ENCODE assay signal across 10 cellular contexts in the genomic region with DNA sequence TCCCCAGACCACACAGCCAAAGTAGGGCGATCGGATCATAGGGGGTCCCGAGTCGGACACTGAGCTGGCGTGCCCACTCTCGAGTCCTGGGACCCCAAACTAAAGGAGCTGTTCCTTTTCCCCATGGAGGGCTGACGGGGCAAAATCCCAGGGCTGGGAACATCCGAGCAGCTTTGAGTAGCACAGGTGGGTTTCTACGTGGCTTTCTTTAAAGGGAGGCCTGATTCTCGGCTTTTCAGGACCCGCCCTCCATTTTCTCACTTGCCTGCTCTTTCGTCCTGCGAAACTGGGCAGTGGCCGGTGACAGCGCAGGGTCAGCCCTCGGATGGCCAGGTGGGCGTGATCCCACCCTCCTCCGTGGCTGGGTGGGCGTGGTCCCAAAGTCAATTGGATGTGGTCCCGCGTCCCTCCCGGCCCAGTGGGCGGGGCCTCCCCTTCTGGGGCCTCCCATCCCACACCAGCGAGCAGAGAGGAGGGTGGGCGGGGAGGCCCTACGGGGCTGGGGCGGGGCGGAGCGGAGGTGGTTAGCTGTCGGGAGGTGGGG. TPM values are rescaled to one million over a fixed set of nuclear protein-coding genes. Genes with fewer than 3 reads are reported as not detected.
A peak's percentile ranks its signal among the peaks of the same experiment; 100 is the strongest.
DNase-seq lines count a peak whose midpoint lies in the region; ATAC-seq and TF ChIP-seq lines count a peak whose summit lies in the region.
"Had no signal": no experiment of that assay in that cellular context is flagged by ENCODE, and none has a peak within 500 bp of the region (broad histone marks: within the 10 kb centered on the region; RNA-seq: fewer than 3 reads in every experiment).

No MANE protein-coding gene starts in this region.

- DNase-seq in GM23338 (ENCODE audit: low spot score) (peak; percentile 99), astrocyte of the spinal cord (ENCODE audit: low read depth, low spot score) (peak; percentile 58), iPS DF 19.7 (ENCODE audit: low read depth, low spot score) (peak; percentile 67), retina (peak; percentile 79), GF-D8 (lab: John Stamatoyannopoulos, UW) (no peak), COR-L47 (lab: John Stamatoyannopoulos, UW) (no peak)

- H3K4me1 ChIP-seq in GM23338 (ENCODE audit: insufficient read depth) = peaks cover 14% of the 10 kb centered on the region

- TF ChIP-seq CTCF in GM23338 (conservative IDR thresholded peaks at IDR 0.05; ENCODE audit: low read depth in 2 of 2) = no peak
- TF ChIP-seq CTCF in astrocyte of the spinal cord (IDR thresholded peaks at IDR 0.05; ENCODE audit: low read depth, low read length) = no peak

- H3K4me3 ChIP-seq in GM23338 (peak overlapping the region; percentile 66), astrocyte of the spinal cord (ENCODE audit: low read depth, low read length) (peak overlapping the region; percentile 24)
- H3K4me3 ChIP-seq: GM12878 had no signal

- H3K27me3 ChIP-seq in GM23338 (ENCODE audit: insufficient read depth) = no peaks in the 10 kb centered on the region

- H3K27ac ChIP-seq in GM23338 (ENCODE audit: low read depth) = peak overlapping the region; percentile 66; the same call in 1 of the 2 replicates

- in situ Hi-C loops in astrocyte of the spinal cord (cut with HindIII; ENCODE audit: low sequenced_read_pairs) = no loop called here

- no peaks in the 10 kb centered on the region for H3K36me3 Mint-ChIP-seq in GM23338 (ENCODE audit: low read depth)

- no peaks in the 10 kb centered on the region for H4K20me1 ChIP-seq in GM23338 (replicated peaks; ENCODE audit: insufficient read depth)

- H3K27ac Mint-ChIP-seq in GM23338 = peak overlapping the region; percentile 45; the same call in 1 of the 2 replicates
- H3K27ac Mint-ChIP-seq: memory B cell had no signal

- H3K36me3 ChIP-seq in GM23338 (ENCODE audit: insufficient read depth) = no peaks in the 10 kb centered on the region

- peak overlapping the region; percentile 91; the same call in 1 of the 2 replicates for H2AFZ ChIP-seq in GM23338

- H3K4me1 Mint-ChIP-seq in GM23338 = peaks cover 26% of the 10 kb centered on the region

- no peaks in the 10 kb centered on the region for H3K9me2 ChIP-seq in GM23338 (ENCODE audit: insufficient read depth)

- peak overlapping the region; percentile 94 for H3K4me2 ChIP-seq in GM23338

- ATAC-seq in GM23338 (peak; percentile 72), HG02798 (IDR thresholded peaks at IDR 0.05; ENCODE audit: poor library complexity, unreplicated experiment) (no peak), esophagus mucosa (no peak)
- ATAC-seq: GM12878 had no signal

- peak overlapping the region; percentile 68 for H3K4me3 Mint-ChIP-seq in GM23338
- H3K4me3 Mint-ChIP-seq: memory B cell had no signal

- no peaks in the 10 kb centered on the region for H3K79me2 ChIP-seq in GM23338 (replicated peaks; ENCODE audit: insufficient read depth)

- peaks cover 8% of the 10 kb centered on the region for H3K27me3 Mint-ChIP-seq in GM23338 (ENCODE audit: insufficient read depth, low read depth, poor library complexity)
- H3K27me3 Mint-ChIP-seq: memory B cell had no signal

- H3F3A ChIP-seq in GM23338 (replicated peaks; ENCODE audit: low read depth) = peaks cover 4% of the 10 kb centered on the region; the same call in 1 of the 2 replicates

- H3K9me3 Mint-ChIP-seq in GM23338 = no peaks in the 10 kb centered on the region; the same call in 2 of the 3 replicates
- H3K9me3 Mint-ChIP-seq: memory B cell had no signal

TF ChIP-seq in GM23338, 12 proteins besides CTCF, POLR2A, EP300 and RAD21:
- TF ChIP-seq POLR2AphosphoS5 (IDR thresholded peaks at IDR 0.05; ENCODE audit: low read depth) (peak; percentile 67), STAT1 (IDR thresholded peaks at IDR 0.05; ENCODE audit: unreplicated experiment) (no peak)

RNA-seq across cellular contexts. Expression of a gene that starts 17.5 kb away (rescaled TPM):
- 11.2 and 14.1 TPM in 2 replicates for total RNA-seq in GM23338 (2014; rRNA removed; shearing (Covaris generic))
- polyA plus RNA-seq in GM23338 (2016; fragmentation: Nextera tagmentation; extraction: Ambion mirVana) = 9.2 and 12.4 TPM in 2 replicates
- total RNA-seq in esophagus mucosa = 11.7 TPM

RNA-seq across cellular contexts. Expression of a gene that starts 17.5 kb away (rescaled TPM):
- total RNA-seq in GM23338 (2014; rRNA removed; shearing (Covaris generic)) = 29.8 and 35.1 TPM in 2 replicates
- polyA plus RNA-seq in GM23338 (2016; fragmentation: Nextera tagmentation; extraction: Ambion mirVana) = 29.6 and 32.6 TPM in 2 replicates
- 146 TPM for total RNA-seq in esophagus mucosa

RNA-seq across cellular contexts. Expression of a gene that starts 57.5 kb away (rescaled TPM):
- total RNA-seq in GM23338 (2014; rRNA removed; shearing (Covaris generic)) = 87.3 and 122 TPM in 2 replicates
- polyA plus RNA-seq in GM23338 (2016; fragmentation: Nextera tagmentation; extraction: Ambion mirVana) = 15.3 and 15.6 TPM in 2 replicates
- total RNA-seq in esophagus mucosa = 3.1 TPM

Comparison
In these comparisons a context has a peak if more than half of its experiments do, and no peak if none do; other contexts are left out.
1. DNase-seq: peak in GM23338 (single experiment), astrocyte of the spinal cord (single experiment), iPS DF 19.7 (single experiment) and retina (single experiment); none in GF-D8 (single experiment) and COR-L47 (single experiment).
2. RNA of a gene that starts 57.5 kb away (total RNA-seq): 87.3 to 122 TPM in GM23338; 3.1 TPM in esophagus mucosa (single experiment); every median in the first group is over 10 times any median in the second.